8 cellular contexts compared by ENCODE assay signal in the genomic region with DNA sequence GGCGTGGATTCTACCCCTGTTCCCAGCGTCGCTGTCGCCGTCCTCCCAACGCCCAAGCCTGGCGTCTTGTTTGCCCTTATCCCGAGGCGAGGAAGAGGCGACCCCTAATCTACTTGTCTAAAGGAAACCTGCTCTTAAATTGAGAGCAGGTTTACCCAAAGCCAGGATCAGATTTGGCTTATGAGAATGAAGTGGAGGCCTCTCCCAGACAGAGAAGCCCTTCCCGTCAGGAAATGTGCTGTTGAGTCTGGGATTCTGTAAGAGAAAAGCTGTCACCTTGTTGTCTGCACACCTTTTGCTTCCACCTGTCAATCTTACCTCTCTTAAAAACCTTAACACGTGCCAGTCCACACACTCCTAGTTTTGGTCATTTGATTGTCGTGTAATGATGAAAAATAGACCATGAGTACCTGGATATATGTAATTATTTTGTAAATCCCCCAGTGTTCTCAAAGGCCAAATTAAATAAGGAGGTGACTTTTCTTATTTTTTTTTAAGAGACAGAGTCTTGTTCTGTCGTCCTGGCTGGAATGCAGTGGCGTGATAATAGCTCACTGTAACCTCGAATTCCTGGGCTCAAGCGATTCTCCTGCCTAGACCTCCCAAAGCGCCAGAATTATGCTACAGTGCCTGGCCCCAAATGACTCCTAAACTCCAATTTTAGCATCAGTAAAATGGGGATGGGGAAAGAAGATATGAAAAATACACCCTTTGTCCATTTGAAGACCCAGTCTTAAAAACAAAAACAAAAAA. TPM values are rescaled to one million over a fixed set of nuclear protein-coding genes. Genes with fewer than 3 reads are reported as not detected.
DNase-seq lines count a peak whose midpoint lies in the region; ATAC-seq, FAIRE-seq and TF ChIP-seq lines count a peak whose summit lies in the region.

No MANE protein-coding gene starts in this region.

- H2AFZ ChIP-seq in neural progenitor cell (replicated peaks): peak overlapping the region; percentile 97

- H3K27ac ChIP-seq in ectodermal cell (ENCODE audit: insufficient read depth, low read depth, low read length, poor library complexity, severe bottlenecking) (peak overlapping the region; percentile 3), neural progenitor cell (peak overlapping the region; percentile 91)

- H4K20me1 ChIP-seq in neural progenitor cell (ENCODE audit: low read depth): peaks cover 5% of the 10 kb centered on the region

- peak overlapping the region; percentile 99 for H3K27ac Mint-ChIP-seq in neural progenitor cell

- H3K36me3 Mint-ChIP-seq in neural progenitor cell: peaks cover 4% of the 10 kb centered on the region

- no peaks in the 10 kb centered on the region for H3K27me3 Mint-ChIP-seq in neural progenitor cell (ENCODE audit: insufficient read depth, low read depth)

- peak overlapping the region; percentile 92 for H3K9ac ChIP-seq in neural progenitor cell

- H3K9me3 Mint-ChIP-seq in neural progenitor cell: no peaks in the 10 kb centered on the region

- H3K27me3 ChIP-seq in ectodermal cell (ENCODE audit: control insufficient read depth, insufficient read depth, low read length, poor library complexity, severe bottlenecking) (no peaks in the 10 kb centered on the region), neural progenitor cell (no peaks in the 10 kb centered on the region)

- FAIRE-seq in urothelium cell line (lab: Jason Lieb, UNC): no peak
- FAIRE-seq in GM19239 (lab: Jason Lieb, UNC): no peak
- no peak for FAIRE-seq in H54 (lab: Jason Lieb, UNC)

- no peak for TF ChIP-seq POLR2A in H54 (IDR thresholded peaks at IDR 0.05; ENCODE audit: low read depth, low read length)

- peaks cover 91% of the 10 kb centered on the region for H3K79me2 ChIP-seq in neural progenitor cell (ENCODE audit: low read depth)

- H3F3A ChIP-seq in neural progenitor cell (ENCODE audit: low read depth): no peaks in the 10 kb centered on the region

- peak; percentile 5 for DNase-seq in DMS53 treated with DMSO at 0.1 percent for 48 hours (lab: John Stamatoyannopoulos, UW; ENCODE audit: unreplicated experiment)
- DNase-seq in NAMALWA (ENCODE audit: low spot score): peak; percentile 34
- DNase-seq in neural progenitor cell (ENCODE audit: low spot score): peak; percentile 29
- DNase-seq in urothelium cell line (ENCODE audit: low spot score): no peak
- DNase-seq in GM19239 (ENCODE audit: insufficient read length, low spot score): no peak
- DNase-seq in H54 (ENCODE audit: insufficient read length, low spot score): no peak

- H3K4me2 ChIP-seq in neural progenitor cell: peak overlapping the region; percentile 97

- ATAC-seq in HG03095 (IDR thresholded peaks at IDR 0.05; ENCODE audit: unreplicated experiment): no peak

- H3K9me3 ChIP-seq in ectodermal cell (ENCODE audit: control insufficient read depth, low read length) (no peaks in the 10 kb centered on the region), neural progenitor cell (ENCODE audit: low read depth) (no peaks in the 10 kb centered on the region)

- H3K4me3 ChIP-seq in ectodermal cell (ENCODE audit: insufficient read depth, low read depth, low read length) (peak overlapping the region; percentile 96), neural progenitor cell (peak overlapping the region; percentile 76)

- H3K4me1 ChIP-seq in ectodermal cell (ENCODE audit: control insufficient read depth, insufficient read depth, low read length): peaks cover 22% of the 10 kb centered on the region
- peaks cover 15% of the 10 kb centered on the region for H3K4me1 ChIP-seq in neural progenitor cell

- H3K36me3 ChIP-seq in ectodermal cell (ENCODE audit: control insufficient read depth, insufficient read depth, low read length) (no peaks in the 10 kb centered on the region), neural progenitor cell (no peaks in the 10 kb centered on the region)

- 9 to 13% methylated on average over 17 to 18 of the region's 18 CpGs for WGBS in ectodermal cell, 2 experiments

- no peak for TF ChIP-seq CTCF in neural progenitor cell (IDR thresholded peaks at IDR 0.05)

- H3K4me1 Mint-ChIP-seq in neural progenitor cell: peaks cover 47% of the 10 kb centered on the region

- H3K4me3 Mint-ChIP-seq in neural progenitor cell: peak overlapping the region; percentile 98

RNA-seq across cellular contexts. Expression of gene GTF2H1, which starts 0.6 kb away (rescaled TPM):
- 31.9 TPM for polyA plus RNA-seq in ectodermal cell (2013, experiment 1 of 4)
- polyA plus RNA-seq in ectodermal cell (2013, experiment 2 of 4): 31.9 TPM
- polyA plus RNA-seq in ectodermal cell (2013, experiment 3 of 4): 24.8 TPM
- 25.6 TPM for polyA plus RNA-seq in ectodermal cell (2013, experiment 4 of 4)
- total RNA-seq in neural progenitor cell (ENCODE audit: low replicate concordance): 33.2 and 45.2 TPM in 2 replicates

RNA-seq across cellular contexts. Expression of gene HPS5, which starts 1.1 kb away (rescaled TPM):
- 13.1 TPM for polyA plus RNA-seq in ectodermal cell (2013, experiment 1 of 4)
- polyA plus RNA-seq in ectodermal cell (2013, experiment 2 of 4): 13.9 TPM
- polyA plus RNA-seq in ectodermal cell (2013, experiment 3 of 4): 12.7 TPM
- 12.8 TPM for polyA plus RNA-seq in ectodermal cell (2013, experiment 4 of 4)
- total RNA-seq in neural progenitor cell (ENCODE audit: low replicate concordance): 17.0 and 21.3 TPM in 2 replicates

RNA-seq across cellular contexts. Expression of gene SAA1, which starts 56.9 kb away (rescaled TPM):
- polyA plus RNA-seq in ectodermal cell (2013, experiment 1 of 4): not detected
- not detected for polyA plus RNA-seq in ectodermal cell (2013, experiment 2 of 4)
- not detected for polyA plus RNA-seq in ectodermal cell (2013, experiment 3 of 4)
- not detected for polyA plus RNA-seq in ectodermal cell (2013, experiment 4 of 4)
- not detected in 2 replicates for total RNA-seq in neural progenitor cell (ENCODE audit: low replicate concordance)

Comparison
In these comparisons a context has a peak if more than half of its experiments do, and no peak if none do; other contexts are left out.
1. DNase-seq: peak in DMS53 treated with DMSO at 0.1 percent for 48 hours (single experiment), NAMALWA (single experiment) and neural progenitor cell (single experiment); none in urothelium cell line (single experiment), GM19239 (single experiment) and H54 (single experiment).